1 cellular context compared by ENCODE assay signal in the genomic region with DNA sequence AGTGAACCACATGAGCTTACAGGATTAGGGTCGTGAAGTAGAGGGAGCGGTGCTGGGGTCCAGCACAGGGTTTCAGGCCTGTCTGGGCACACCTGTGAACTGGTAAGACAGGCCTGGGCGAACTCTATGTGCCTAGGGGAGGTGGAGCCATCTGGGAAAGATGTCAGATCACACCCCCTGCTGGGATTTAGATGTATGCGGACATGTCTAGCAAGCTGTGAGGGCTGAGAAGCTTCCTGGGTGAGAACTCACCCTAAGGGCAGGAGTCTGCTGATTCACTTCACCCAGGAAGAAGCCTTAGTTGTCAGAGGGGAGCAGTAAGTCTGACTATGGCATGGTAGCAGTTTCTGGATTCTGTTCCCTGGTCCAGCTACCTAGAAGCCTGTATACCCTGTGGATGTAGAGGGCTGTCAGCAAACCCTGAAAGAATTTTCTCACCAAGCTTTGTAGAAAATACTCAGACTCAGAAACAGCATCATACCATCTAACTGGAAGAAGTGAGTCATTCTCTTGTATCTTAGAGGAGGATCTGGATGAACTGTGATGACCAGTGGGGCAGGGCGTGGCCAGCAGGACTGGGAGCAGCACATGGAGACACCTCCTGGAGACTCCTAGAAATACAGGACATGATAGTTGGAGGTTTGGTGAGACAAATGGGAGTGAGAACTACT.
TF ChIP-seq lines count a peak whose summit lies in the region.

No MANE protein-coding gene starts in this region.

TF ChIP-seq in WTC11, 78 proteins besides CTCF, POLR2A, EP300 and RAD21 (continued from another document):
- no peak for TF ChIP-seq ARID4B (CRISPR knock-in tag; IDR thresholded peaks at IDR 0.05; ENCODE audit: borderline replicate concordance)
- TF ChIP-seq PRRX2 (CRISPR knock-in tag; IDR thresholded peaks at IDR 0.05): no peak
- TF ChIP-seq CBFB (CRISPR knock-in tag; IDR thresholded peaks at IDR 0.05; ENCODE audit: low read depth): no peak
- no peak for TF ChIP-seq ZNF317 (CRISPR knock-in tag; IDR thresholded peaks at IDR 0.05; ENCODE audit: borderline replicate concordance, low read depth)
- TF ChIP-seq, protein P1, sequence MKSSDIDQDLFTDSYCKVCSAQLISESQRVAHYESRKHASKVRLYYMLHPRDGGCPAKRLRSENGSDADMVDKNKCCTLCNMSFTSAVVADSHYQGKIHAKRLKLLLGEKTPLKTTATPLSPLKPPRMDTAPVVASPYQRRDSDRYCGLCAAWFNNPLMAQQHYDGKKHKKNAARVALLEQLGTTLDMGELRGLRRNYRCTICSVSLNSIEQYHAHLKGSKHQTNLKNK (CRISPR knock-in tag; IDR thresholded peaks at IDR 0.05): no peak
- TF ChIP-seq SMAD3 (CRISPR knock-in tag; IDR thresholded peaks at IDR 0.05; ENCODE audit: borderline replicate concordance): no peak
